1 cellular context compared by ENCODE assay signal in genomic region chr6:158220786-158221442, GRCh38.
TF ChIP-seq lines count a peak whose summit lies in the region.

No MANE protein-coding gene starts in this region.

TF ChIP-seq in HepG2, 621 proteins besides CTCF, POLR2A, EP300 and RAD21 (continued from another document):
- TF ChIP-seq AHR (CRISPR knock-in tag; IDR thresholded peaks at IDR 0.05), result 0 out of 2 replicates have a peak, but pooled peaks have one; percentile 52
- peak; percentile 67; the same call in 1 of the 2 replicates for TF ChIP-seq SMAD3 (CRISPR knock-in tag; IDR thresholded peaks at IDR 0.05)
- TF ChIP-seq TCF12 (IDR thresholded peaks at IDR 0.05), result no peak
- no peak for TF ChIP-seq TCF12 (CRISPR knock-in tag; IDR thresholded peaks at IDR 0.05)
- TF ChIP-seq ZZZ3 (CRISPR knock-in tag; IDR thresholded peaks at IDR 0.05; ENCODE audit: borderline replicate concordance), result no peak
- no peak for TF ChIP-seq FUBP1 (CRISPR knock-in tag; IDR thresholded peaks at IDR 0.05; ENCODE audit: borderline replicate concordance)
- TF ChIP-seq ATF7-NPFF (CRISPR knock-in tag; IDR thresholded peaks at IDR 0.05; ENCODE audit: low read depth), result no peak
- 0 out of 2 replicates have a peak, but pooled peaks have one; percentile 60 for TF ChIP-seq KDM3A (CRISPR knock-in tag; IDR thresholded peaks at IDR 0.05; ENCODE audit: low read depth)
- 0 out of 2 replicates have a peak, but pooled peaks have one; percentile 36 for TF ChIP-seq THAP11 (CRISPR knock-in tag; IDR thresholded peaks at IDR 0.05)
- no peak for TF ChIP-seq ZNF441 (CRISPR knock-in tag; IDR thresholded peaks at IDR 0.05; ENCODE audit: borderline replicate concordance)
- TF ChIP-seq TP53 (CRISPR knock-in tag; conservative IDR thresholded peaks at IDR 0.05), result no peak
- TF ChIP-seq ZNF350 (CRISPR knock-in tag; IDR thresholded peaks at IDR 0.05; ENCODE audit: borderline replicate concordance, low read depth), result 0 out of 2 replicates have a peak, but pooled peaks have one; percentile 27
- TF ChIP-seq FOXK1 (CRISPR knock-in tag; IDR thresholded peaks at IDR 0.05; ENCODE audit: borderline replicate concordance, low read depth), result peak; percentile 55; the same call in 1 of the 2 replicates
- TF ChIP-seq SAP130 (CRISPR knock-in tag; IDR thresholded peaks at IDR 0.05; ENCODE audit: low read depth), result peak; percentile 37
- peak; percentile 36; the same call in 1 of the 2 replicates for TF ChIP-seq SPEN (CRISPR knock-in tag; IDR thresholded peaks at IDR 0.05; ENCODE audit: low read depth)
- no peak for TF ChIP-seq HDAC6 (IDR thresholded peaks at IDR 0.05; ENCODE audit: low read depth, low read length)
- peak; percentile 90 for TF ChIP-seq XRCC5 (optimal IDR thresholded peaks at IDR 0.05; ENCODE audit: low read length)
- no peak for TF ChIP-seq ZNF770 (CRISPR knock-in tag; IDR thresholded peaks at IDR 0.05)
- TF ChIP-seq TEAD3 (CRISPR knock-in tag; optimal IDR thresholded peaks at IDR 0.05; ENCODE audit: borderline replicate concordance), result peak; percentile 53
- TF ChIP-seq BCL6 (CRISPR knock-in tag; IDR thresholded peaks at IDR 0.05), result no peak
- no peak for TF ChIP-seq RAD51 (IDR thresholded peaks at IDR 0.05; ENCODE audit: borderline replicate concordance)
- no peak for TF ChIP-seq ZNF549 (CRISPR knock-in tag; IDR thresholded peaks at IDR 0.05)
- TF ChIP-seq KMT2A (CRISPR knock-in tag; IDR thresholded peaks at IDR 0.05), result peak; percentile 71
- TF ChIP-seq YY1 (IDR thresholded peaks at IDR 0.05; ENCODE audit: insufficient read depth, insufficient replicate concordance, low read depth, low read length), result peak; percentile 66
- TF ChIP-seq ZSCAN9 (CRISPR knock-in tag; IDR thresholded peaks at IDR 0.05; ENCODE audit: borderline replicate concordance), result peak; percentile 33; the same call in 1 of the 2 replicates
- TF ChIP-seq MTA1 (CRISPR knock-in tag; IDR thresholded peaks at IDR 0.05; ENCODE audit: borderline replicate concordance), result no peak
- TF ChIP-seq CBX5 (CRISPR knock-in tag; IDR thresholded peaks at IDR 0.05; ENCODE audit: borderline replicate concordance), result peak; percentile 67; the same call in 1 of the 2 replicates
- no peak for TF ChIP-seq TARDBP (CRISPR knock-in tag; IDR thresholded peaks at IDR 0.05)
- TF ChIP-seq ZNF430 (CRISPR knock-in tag; IDR thresholded peaks at IDR 0.05), result 0 out of 2 replicates have a peak, but pooled peaks have one; percentile 38
- TF ChIP-seq RBM22 (optimal IDR thresholded peaks at IDR 0.05; ENCODE audit: low read length), result no peak
- 0 out of 2 replicates have a peak, but pooled peaks have one; percentile 44 for TF ChIP-seq HMGXB3 (CRISPR knock-in tag; IDR thresholded peaks at IDR 0.05; ENCODE audit: borderline replicate concordance)
- TF ChIP-seq ZNF331 (CRISPR knock-in tag; IDR thresholded peaks at IDR 0.05), result peak; percentile 70; the same call in 1 of the 2 replicates
- TF ChIP-seq HOMEZ (CRISPR knock-in tag; IDR thresholded peaks at IDR 0.05; ENCODE audit: low read depth), result peak; percentile 20; the same call in 1 of the 2 replicates
- TF ChIP-seq ZNF83 (CRISPR knock-in tag; IDR thresholded peaks at IDR 0.05; ENCODE audit: borderline replicate concordance), result no peak
- no peak for TF ChIP-seq STAT5B (CRISPR knock-in tag; IDR thresholded peaks at IDR 0.05)
- no peak for TF ChIP-seq ZNF644 (CRISPR knock-in tag; IDR thresholded peaks at IDR 0.05; ENCODE audit: low read depth)
- no peak for TF ChIP-seq TFE3 (CRISPR knock-in tag; IDR thresholded peaks at IDR 0.05)
- TF ChIP-seq LCORL (IDR thresholded peaks at IDR 0.05), result no peak
- TF ChIP-seq LCORL (CRISPR knock-in tag; IDR thresholded peaks at IDR 0.05), result peak; percentile 35; the same call in 1 of the 2 replicates
- no peak for TF ChIP-seq NCOR1 (IDR thresholded peaks at IDR 0.05; ENCODE audit: borderline replicate concordance, low read length)
- TF ChIP-seq ZNF670 (CRISPR knock-in tag; IDR thresholded peaks at IDR 0.05; ENCODE audit: borderline replicate concordance), result no peak
- no peak for TF ChIP-seq ZBTB46 (CRISPR knock-in tag; IDR thresholded peaks at IDR 0.05; ENCODE audit: borderline replicate concordance)
- no peak for TF ChIP-seq SMAD9 (CRISPR knock-in tag; IDR thresholded peaks at IDR 0.05)
- TF ChIP-seq FOSL1 (CRISPR knock-in tag; IDR thresholded peaks at IDR 0.05; ENCODE audit: borderline replicate concordance), result no peak
TF ChIP-seq in HepG2: peak in this region for 75.
